8 cellular contexts compared by ENCODE assay signal in genomic region chr6:52664185-52664990, GRCh38. TPM values are rescaled to one million over a fixed set of nuclear protein-coding genes. Genes with fewer than 3 reads are reported as not detected.
A peak's percentile ranks its signal among the peaks of the same experiment; 100 is the strongest.
DNase-seq lines count a peak whose midpoint lies in the region; ATAC-seq and TF ChIP-seq lines count a peak whose summit lies in the region.

No MANE protein-coding gene starts in this region.

- H3K4me3 Mint-ChIP-seq in CD8-positive, alpha-beta T cell, result no peak overlapping the region

- DNase-seq in CD8-positive, alpha-beta T cell, result peak; percentile 5 to 61 (median 45)
- DNase-seq in NCI-H526 (lab: John Stamatoyannopoulos, UW) (peak; percentile 95 to 96), lower lobe of right lung (peak; percentile 91)
- DNase-seq in activated CD4-positive, alpha-beta T cell treated with anti-CD3 and anti-CD28 coated beads, Interleukin-2, amount 50 U/mL, for 48 hours, result peak; percentile 77 to 83
- DNase-seq in effector memory CD4-positive, alpha-beta T cell, result peak; percentile 6 to 34 (median 32)
- peak; percentile 56 to 62 for DNase-seq in stimulated activated CD4-positive, alpha-beta T cell treated with anti-CD3 and anti-CD28 coated beads, Interleukin-4, amount 100 ng/mL, for 48 hours (ENCODE audit: low read depth in 2 of 2)

- no peak overlapping the region for H3K27ac ChIP-seq in CD8-positive, alpha-beta T cell (ENCODE audit: low read depth, low read length)
- H3K27ac ChIP-seq in effector memory CD4-positive, alpha-beta T cell (ENCODE audit: insufficient read depth, low read length, poor library complexity, severe bottlenecking), result no peak overlapping the region
- peak overlapping the region; percentile 74 for H3K27ac ChIP-seq in lower lobe of right lung

- POLR2A ChIA-PET in CD8-positive, alpha-beta T cell (lab: Charles Lee), result interaction anchor here (0.6 to 0.8 kb wide), 2 partner anchors 10 to 264 kb away, joined by 3 read pairs; no protein-coding TSS in a partner anchor

- H3K27me3 Mint-ChIP-seq in CD8-positive, alpha-beta T cell (ENCODE audit: low read depth), result no peaks in the 10 kb centered on the region

- H3K27me3 ChIP-seq in CD8-positive, alpha-beta T cell (ENCODE audit: insufficient read depth, low read length), result no peaks in the 10 kb centered on the region
- no peaks in the 10 kb centered on the region for H3K27me3 ChIP-seq in effector memory CD4-positive, alpha-beta T cell (replicated peaks; ENCODE audit: control insufficient read depth, insufficient read depth, low read length, poor library complexity, severe bottlenecking)
- no peaks in the 10 kb centered on the region for H3K27me3 ChIP-seq in lower lobe of right lung (ENCODE audit: low read depth)

- H3K36me3 ChIP-seq in CD8-positive, alpha-beta T cell (ENCODE audit: insufficient read depth, low read length), result no peaks in the 10 kb centered on the region
- no peaks in the 10 kb centered on the region for H3K36me3 ChIP-seq in effector memory CD4-positive, alpha-beta T cell (ENCODE audit: control insufficient read depth, insufficient read depth, low read length)
- no peaks in the 10 kb centered on the region for H3K36me3 ChIP-seq in lower lobe of right lung

- no peaks in the 10 kb centered on the region for H3K9me3 ChIP-seq in CD8-positive, alpha-beta T cell (ENCODE audit: low read length)
- H3K9me3 ChIP-seq in effector memory CD4-positive, alpha-beta T cell (ENCODE audit: control insufficient read depth, low read length), result no peaks in the 10 kb centered on the region
- no peaks in the 10 kb centered on the region for H3K9me3 ChIP-seq in lower lobe of right lung

- no peaks in the 10 kb centered on the region for H3K4me1 Mint-ChIP-seq in CD8-positive, alpha-beta T cell (ENCODE audit: low read depth)

- TF ChIP-seq CTCF in CD8-positive, alpha-beta T cell (IDR thresholded peaks at IDR 0.05), result no peak
- no peak for TF ChIP-seq CTCF in lower lobe of right lung (IDR thresholded peaks at IDR 0.05)

- H3K36me3 Mint-ChIP-seq in CD8-positive, alpha-beta T cell, result no peaks in the 10 kb centered on the region

- H3K4me3 ChIP-seq in CD8-positive, alpha-beta T cell (ENCODE audit: low read depth, low read length), result peak overlapping the region; percentile 82
- H3K4me3 ChIP-seq in effector memory CD4-positive, alpha-beta T cell (ENCODE audit: insufficient read depth, low read depth, low read length, poor library complexity, severe bottlenecking), result peak overlapping the region; percentile 55
- H3K4me3 ChIP-seq in lower lobe of right lung, result peak overlapping the region; percentile 65

- ATAC-seq in CD8-positive, alpha-beta T cell, result peak; percentile 66
- ATAC-seq in GM19438 (IDR thresholded peaks at IDR 0.05; ENCODE audit: low read depth, unreplicated experiment) (peak; percentile 92), HG03521 (IDR thresholded peaks at IDR 0.05; ENCODE audit: unreplicated experiment) (peak; percentile 94), lower lobe of right lung (peak; percentile 97 to 99)

- H3K9me3 Mint-ChIP-seq in CD8-positive, alpha-beta T cell, result no peaks in the 10 kb centered on the region

- intact Hi-C loops in CD8-positive, alpha-beta T cell (cut with DNase I, micrococcal nuclease), result loop anchor here (5.0 to 10.0 kb wide), 4 partner anchors 87 to 807 kb away; partner anchors contain the start of gene TRAM2 (in 1 of the 2)
- intact Hi-C loops in lower lobe of right lung (cut with DNase I), result loop anchor here (5.0 to 10.0 kb wide), 2 partner anchors 252 to 380 kb away; partner anchors contain the start of gene MCM3

- H3K27ac Mint-ChIP-seq in CD8-positive, alpha-beta T cell, result no peak overlapping the region

- peaks cover 14% of the 10 kb centered on the region for H3K4me1 ChIP-seq in CD8-positive, alpha-beta T cell (ENCODE audit: insufficient read depth, low read length)
- H3K4me1 ChIP-seq in effector memory CD4-positive, alpha-beta T cell (ENCODE audit: control insufficient read depth, insufficient read depth, low read length, poor library complexity, severe bottlenecking), result peaks cover 8% of the 10 kb centered on the region
- peaks cover 14% of the 10 kb centered on the region for H3K4me1 ChIP-seq in lower lobe of right lung

- CTCF ChIA-PET in CD8-positive, alpha-beta T cell (lab: Charles Lee), result interaction anchor here (0.7 to 2.8 kb wide), 8 partner anchors 11 to 502 kb away, joined by 3 to 19 read pairs (median 4); no protein-coding TSS in a partner anchor

RNA-seq across cellular contexts. Expression of gene TMEM14A, which starts 6.5 kb away (rescaled TPM):
- 1 to 10 TPM; 1.7 to 1.8 TPM for total RNA-seq in CD8-positive, alpha-beta T cell
- 14.6 TPM for total RNA-seq in lower lobe of right lung

Comparison
In these comparisons a context has a peak if more than half of its experiments do, and no peak if none do; other contexts are left out.
1. DNase-seq: peak in every context shown above with its lines; median percentile 96 in NCI-H526; 91 in lower lobe of right lung; 80 in activated CD4-positive, alpha-beta T cell treated with anti-CD3 and anti-CD28 coated beads, Interleukin-2, amount 50 U/mL, for 48 hours; 59 in stimulated activated CD4-positive, alpha-beta T cell treated with anti-CD3 and anti-CD28 coated beads, Interleukin-4, amount 100 ng/mL, for 48 hours; 45 in CD8-positive, alpha-beta T cell; 32 in effector memory CD4-positive, alpha-beta T cell.